17 cellular contexts compared by ENCODE assay signal in the genomic region with DNA sequence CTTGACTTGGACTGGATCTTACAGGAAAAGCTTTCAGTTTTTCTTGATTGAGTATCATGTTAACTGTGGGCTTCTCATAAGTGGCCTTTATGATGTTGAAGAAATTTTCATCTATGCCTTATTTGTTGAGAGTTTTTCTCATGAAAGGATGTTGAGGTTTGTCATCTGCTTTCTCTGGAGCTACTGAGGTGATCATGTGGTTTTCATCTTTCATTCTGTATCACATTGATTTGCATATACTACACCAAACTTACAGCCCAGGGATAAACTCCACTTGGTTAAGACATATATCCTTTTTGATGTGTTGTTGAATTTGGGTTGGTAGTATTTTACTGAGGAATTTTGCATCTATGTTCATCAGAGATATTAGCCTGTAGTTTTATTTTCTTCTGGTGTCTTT. TPM values are rescaled to one million over a fixed set of nuclear protein-coding genes. Genes with fewer than 3 reads are reported as not detected.
DNase-seq lines count a peak whose midpoint lies in the region; ATAC-seq lines count a peak whose summit lies in the region.
"Not testable (repeated sequence)": the region's sequence is repeated elsewhere in the genome, so short reads cannot be mapped to it uniquely, and the experiment has no call there.
"Had no signal": no experiment of that assay in that cellular context is flagged by ENCODE, and none has a peak within 500 bp of the region (broad histone marks: within the 10 kb centered on the region; RNA-seq: fewer than 3 reads in every experiment).

No MANE protein-coding gene starts in this region.

- not testable (repeated sequence) for H3K36me3 Mint-ChIP-seq in activated T-helper 17 cell treated with anti-CD3 and anti-CD28 coated beads, Interleukin-2, amount 50 U/mL, for 72 hours (ENCODE audit: low read depth)

- H3K4me1 Mint-ChIP-seq in activated T-helper 17 cell treated with anti-CD3 and anti-CD28 coated beads, Interleukin-2, amount 50 U/mL, for 72 hours; stimulated activated naive CD8-positive, alpha-beta T cell treated with anti-CD3 and anti-CD28 coated beads, Interleukin-15, amount 100 ng/mL, for 72 hours: not testable (repeated sequence)

- H3K9me3 Mint-ChIP-seq in activated T-helper 17 cell treated with anti-CD3 and anti-CD28 coated beads, Interleukin-2, amount 50 U/mL, for 72 hours; stimulated activated naive CD8-positive, alpha-beta T cell treated with anti-CD3 and anti-CD28 coated beads, Interleukin-15, amount 100 ng/mL, for 72 hours: not testable (repeated sequence)

- not testable (repeated sequence) for DNase-seq in stimulated activated naive CD8-positive, alpha-beta T cell treated with anti-CD3 and anti-CD28 coated beads, Interleukin-15, amount 100 ng/mL, for 72 hours

- not testable (repeated sequence) for H3K27ac Mint-ChIP-seq in activated T-helper 17 cell treated with anti-CD3 and anti-CD28 coated beads, Interleukin-2, amount 50 U/mL, for 72 hours; stimulated activated naive CD8-positive, alpha-beta T cell treated with anti-CD3 and anti-CD28 coated beads, Interleukin-15, amount 100 ng/mL, for 72 hours

- ATAC-seq in GM18511 (IDR thresholded peaks at IDR 0.05; ENCODE audit: unreplicated experiment): peak; percentile 78
- peak; percentile 70 for ATAC-seq in GM19328 (IDR thresholded peaks at IDR 0.05; ENCODE audit: unreplicated experiment)
- ATAC-seq in GM21515 (IDR thresholded peaks at IDR 0.05; ENCODE audit: unreplicated experiment): peak; percentile 70
- peak; percentile 75 for ATAC-seq in HG02798 (IDR thresholded peaks at IDR 0.05; ENCODE audit: poor library complexity, unreplicated experiment)
- ATAC-seq in HG03103 (IDR thresholded peaks at IDR 0.05; ENCODE audit: low read depth, unreplicated experiment): peak; percentile 92
- ATAC-seq in HG03469 (IDR thresholded peaks at IDR 0.05; ENCODE audit: unreplicated experiment): peak; percentile 95
- peak; percentile 90 for ATAC-seq in activated T-helper 17 cell treated with anti-CD3 and anti-CD28 coated beads, Interleukin-2, amount 50 U/mL, for 72 hours (replicated peaks)
- peak; percentile 96 for ATAC-seq in stimulated activated naive CD8-positive, alpha-beta T cell treated with anti-CD3 and anti-CD28 coated beads, Interleukin-15, amount 100 ng/mL, for 72 hours

- H3K4me3 Mint-ChIP-seq in activated T-helper 17 cell treated with anti-CD3 and anti-CD28 coated beads, Interleukin-2, amount 50 U/mL, for 72 hours; stimulated activated naive CD8-positive, alpha-beta T cell treated with anti-CD3 and anti-CD28 coated beads, Interleukin-15, amount 100 ng/mL, for 72 hours: not testable (repeated sequence)

- H3K27me3 Mint-ChIP-seq in activated T-helper 17 cell treated with anti-CD3 and anti-CD28 coated beads, Interleukin-2, amount 50 U/mL, for 72 hours; stimulated activated naive CD8-positive, alpha-beta T cell treated with anti-CD3 and anti-CD28 coated beads, Interleukin-15, amount 100 ng/mL, for 72 hours: not testable (repeated sequence)

RNA-seq across cellular contexts. Expression of a gene that starts 11.6 kb away (rescaled TPM):
- total RNA-seq in activated T-helper 17 cell treated with anti-CD3 and anti-CD28 coated beads, Interleukin-2, amount 50 U/mL, for 72 hours: not detected
- total RNA-seq: cardiac muscle cell, foreskin keratinocyte, G401, heart right ventricle, IMR-90, lung, ovary, Right ventricle myocardium inferior, suprapubic skin had no signal

RNA-seq across cellular contexts. Expression of a gene that starts 55.3 kb away (rescaled TPM):
- total RNA-seq in activated T-helper 17 cell treated with anti-CD3 and anti-CD28 coated beads, Interleukin-2, amount 50 U/mL, for 72 hours: 10 to 100 TPM; 16.0 to 27.3 TPM
